In genomic region chr11:122922893-122923292, GRCh38 we compare ENCODE assay signal across 37 cellular contexts. TPM values are rescaled to one million over a fixed set of nuclear protein-coding genes. Genes with fewer than 3 reads are reported as not detected.
"Had no signal": no experiment of that assay in that cellular context is flagged by ENCODE, and none has a peak within 500 bp of the region (broad histone marks: within the 10 kb centered on the region; RNA-seq: fewer than 3 reads in every experiment).

No MANE protein-coding gene starts in this region.

- H3K4me1 Mint-ChIP-seq: activated CD4-positive, alpha-beta T cell treated with anti-CD3 and anti-CD28 coated beads for 36 hours; activated CD8-positive, alpha-beta memory T cell treated with anti-CD3 and anti-CD28 coated beads, Interleukin-2, amount 10 ng/mL, durations not matched to agents 7 days and 5 days; activated naive CD4-positive, alpha-beta T cell treated with anti-CD3 and anti-CD28 coated beads, Interleukin-2, amount 50 U/mL, for 24 hours; activated naive CD8-positive, alpha-beta T cell treated with anti-CD3 and anti-CD28 coated beads, Interleukin-2, amount 50 U/mL, for 24 hours; immature natural killer cell; natural killer cell; stimulated activated effector memory CD8-positive, alpha-beta T cell treated with anti-CD3 and anti-CD28 coated beads, Interleukin-12 subunit alpha, Interleukin-12 subunit beta, amount 100 ng/mL, for 72 hours; T-helper 17 cell had no signal

- DNase-seq: activated CD4-positive, alpha-beta T cell treated with anti-CD3 and anti-CD28 coated beads for 36 hours; activated CD4-positive, CD25-positive, alpha-beta regulatory T cell; activated CD8-positive, alpha-beta memory T cell treated with anti-CD3 and anti-CD28 coated beads, Interleukin-2, amount 10 ng/mL, durations not matched to agents 7 days and 5 days; activated CD8-positive, alpha-beta T cell treated with anti-CD3 and anti-CD28 coated beads, Interleukin-2, amount 10 ng/mL, durations not matched to agents 7 days and 5 days; activated naive CD8-positive, alpha-beta T cell treated with anti-CD3 and anti-CD28 coated beads, Interleukin-2, amount 50 U/mL, for 24 hours; activated T-cell treated with anti-CD3 and anti-CD28 coated beads, Interleukin-2, amount 50 U/mL, for 48 hours; amygdala; caudate nucleus; cortex of kidney; effector memory CD8-positive, alpha-beta T cell; head of caudate nucleus; hypothalamus; immature natural killer cell; left lung; lower lobe of right lung; mesenchymal stem cell; natural killer cell; stimulated activated CD4-positive, alpha-beta T cell treated with anti-CD3 and anti-CD28 coated beads, Interleukin-4, amount 100 ng/mL, for 24 hours; T-helper 17 cell; T1000; upper lobe of left lung had no signal

- H3K9me3 Mint-ChIP-seq: activated naive CD4-positive, alpha-beta T cell treated with anti-CD3 and anti-CD28 coated beads, Interleukin-2, amount 50 U/mL, for 24 hours; activated naive CD8-positive, alpha-beta T cell treated with anti-CD3 and anti-CD28 coated beads, Interleukin-2, amount 50 U/mL, for 24 hours; activated T-helper 2 cell treated with anti-CD3 and anti-CD28 coated beads, Interferon-gamma antibody, Interleukin-2, Interleukin-4, amounts not matched to agents 10 μg/mL and 5 μg/mL and 100 μg/mL, durations not matched to agents 14 hours and 24 hours and 36 hours; effector memory CD8-positive, alpha-beta T cell; immature natural killer cell; natural killer cell; stimulated activated effector memory CD8-positive, alpha-beta T cell treated with anti-CD3 and anti-CD28 coated beads, Interleukin-12 subunit alpha, Interleukin-12 subunit beta, amount 100 ng/mL, for 72 hours; stimulated activated naive CD8-positive, alpha-beta T cell treated with anti-CD3 and anti-CD28 coated beads, Interleukin-15, Interleukin-2, amounts not matched to agents 100 ng/mL and 50 ng/mL, for 24 hours had no signal

- H3K27me3 ChIP-seq: left lung, upper lobe of left lung, vagina had no signal

- H3K27me3 Mint-ChIP-seq: activated CD4-positive, alpha-beta T cell treated with anti-CD3 and anti-CD28 coated beads for 36 hours; activated CD8-positive, alpha-beta memory T cell treated with anti-CD3 and anti-CD28 coated beads, Interleukin-2, amount 10 ng/mL, durations not matched to agents 7 days and 5 days; activated naive CD4-positive, alpha-beta T cell treated with anti-CD3 and anti-CD28 coated beads, Interleukin-2, amount 50 U/mL, for 24 hours; activated naive CD8-positive, alpha-beta T cell treated with anti-CD3 and anti-CD28 coated beads, Interleukin-2, amount 50 U/mL, for 24 hours; effector memory CD8-positive, alpha-beta T cell; stimulated activated naive CD8-positive, alpha-beta T cell treated with anti-CD3 and anti-CD28 coated beads, Interleukin-15, Interleukin-2, amounts not matched to agents 100 ng/mL and 50 ng/mL, for 24 hours; T-helper 17 cell had no signal

- H3K4me1 ChIP-seq: lower lobe of right lung, vagina had no signal

- H3K27ac ChIP-seq: left lung, lower lobe of right lung, skin epidermis, upper lobe of left lung, vagina had no signal

- H3K9me3 ChIP-seq: left lung, lower lobe of right lung, upper lobe of left lung, vagina had no signal

- H3K4me3 Mint-ChIP-seq: activated CD4-positive, alpha-beta T cell treated with anti-CD3 and anti-CD28 coated beads for 36 hours; activated CD8-positive, alpha-beta memory T cell treated with anti-CD3 and anti-CD28 coated beads, Interleukin-2, amount 10 ng/mL, durations not matched to agents 7 days and 5 days; activated CD8-positive, alpha-beta T cell treated with anti-CD3 and anti-CD28 coated beads, Interleukin-2, amount 10 ng/mL, durations not matched to agents 7 days and 5 days; activated naive CD4-positive, alpha-beta T cell treated with anti-CD3 and anti-CD28 coated beads, Interleukin-2, amount 50 U/mL, for 24 hours; activated naive CD8-positive, alpha-beta T cell treated with anti-CD3 and anti-CD28 coated beads, Interleukin-2, amount 50 U/mL, for 24 hours; effector memory CD8-positive, alpha-beta T cell; immature natural killer cell; natural killer cell; stimulated activated effector memory CD8-positive, alpha-beta T cell treated with anti-CD3 and anti-CD28 coated beads, Interleukin-12 subunit alpha, Interleukin-12 subunit beta, amount 100 ng/mL, for 72 hours; stimulated activated naive CD8-positive, alpha-beta T cell treated with anti-CD3 and anti-CD28 coated beads, Interleukin-15, Interleukin-2, amounts not matched to agents 100 ng/mL and 50 ng/mL, for 24 hours; T-helper 17 cell had no signal

- H3K4me3 ChIP-seq: left lung, lower lobe of right lung, skin epidermis, upper lobe of left lung, vagina had no signal

- H3K36me3 ChIP-seq: left lung, lower lobe of right lung, upper lobe of left lung, vagina had no signal

- H3K36me3 Mint-ChIP-seq: activated CD8-positive, alpha-beta memory T cell treated with anti-CD3 and anti-CD28 coated beads, Interleukin-2, amount 10 ng/mL, durations not matched to agents 7 days and 5 days; activated naive CD4-positive, alpha-beta T cell treated with anti-CD3 and anti-CD28 coated beads, Interleukin-2, amount 50 U/mL, for 24 hours; natural killer cell had no signal

- H3K27ac Mint-ChIP-seq: activated CD4-positive, alpha-beta T cell treated with anti-CD3 and anti-CD28 coated beads for 36 hours; activated CD8-positive, alpha-beta memory T cell treated with anti-CD3 and anti-CD28 coated beads, Interleukin-2, amount 10 ng/mL, durations not matched to agents 7 days and 5 days; activated CD8-positive, alpha-beta T cell treated with anti-CD3 and anti-CD28 coated beads, Interleukin-2, amount 10 ng/mL, durations not matched to agents 7 days and 5 days; activated naive CD4-positive, alpha-beta T cell treated with anti-CD3 and anti-CD28 coated beads, Interleukin-2, amount 50 U/mL, for 24 hours; activated naive CD8-positive, alpha-beta T cell treated with anti-CD3 and anti-CD28 coated beads, Interleukin-2, amount 50 U/mL, for 24 hours; activated T-helper 2 cell treated with anti-CD3 and anti-CD28 coated beads, Interferon-gamma antibody, Interleukin-2, Interleukin-4, amounts not matched to agents 10 μg/mL and 5 μg/mL and 100 μg/mL, durations not matched to agents 14 hours and 24 hours and 36 hours; immature natural killer cell; natural killer cell; stimulated activated effector memory CD8-positive, alpha-beta T cell treated with anti-CD3 and anti-CD28 coated beads, Interleukin-12 subunit alpha, Interleukin-12 subunit beta, amount 100 ng/mL, for 72 hours; stimulated activated naive CD8-positive, alpha-beta T cell treated with anti-CD3 and anti-CD28 coated beads, Interleukin-15, Interleukin-2, amounts not matched to agents 100 ng/mL and 50 ng/mL, for 24 hours; T-helper 17 cell had no signal

RNA-seq across cellular contexts. Expression of gene BSX, which starts 58.7 kb away (rescaled TPM):
- total RNA-seq: activated CD4-positive, alpha-beta T cell treated with anti-CD3 and anti-CD28 coated beads for 36 hours; activated CD8-positive, alpha-beta memory T cell treated with anti-CD3 and anti-CD28 coated beads, Interleukin-2, amount 10 ng/mL, durations not matched to agents 7 days and 5 days; activated CD8-positive, alpha-beta T cell treated with anti-CD3 and anti-CD28 coated beads, Interleukin-2, amount 10 ng/mL, durations not matched to agents 7 days and 5 days; activated T-helper 2 cell treated with anti-CD3 and anti-CD28 coated beads, Interferon-gamma antibody, Interleukin-2, Interleukin-4, amounts not matched to agents 10 μg/mL and 5 μg/mL and 100 μg/mL, durations not matched to agents 14 hours and 24 hours and 36 hours; chondrocyte; fibroblast of lung; fibroblast of villous mesenchyme; kidney epithelial cell; left lung; lower lobe of right lung; mononuclear cell; natural killer cell; omental fat pad; sciatic nerve; subcutaneous adipose tissue; T-helper 17 cell; upper lobe of left lung; vagina had no signal
- polyA plus RNA-seq: esophagus, fibroblast of lung, immature natural killer cell, thymus had no signal
